ENCODE assay signal across 9 cellular contexts in genomic region chr9:37953204-37953774, GRCh38. TPM values are rescaled to one million over a fixed set of nuclear protein-coding genes. Genes with fewer than 3 reads are reported as not detected.
DNase-seq lines count a peak whose midpoint lies in the region; ATAC-seq, FAIRE-seq and TF ChIP-seq lines count a peak whose summit lies in the region.
"Had no signal": no experiment of that assay in that cellular context is flagged by ENCODE, and none has a peak within 500 bp of the region (broad histone marks: within the 10 kb centered on the region; RNA-seq: fewer than 3 reads in every experiment).

No MANE protein-coding gene starts in this region.

- CTCF ChIA-PET in endothelial cell of umbilical vein (lab: Charles Lee): no interaction called here

- no peaks in the 10 kb centered on the region for H3K9me1 ChIP-seq in endothelial cell of umbilical vein (replicated peaks; ENCODE audit: control insufficient read depth, extremely low read depth, insufficient read depth, low read length)

- H3K9me3 ChIP-seq in RWPE2 (ENCODE audit: severe bottlenecking): no peaks in the 10 kb centered on the region
- no peaks in the 10 kb centered on the region for H3K9me3 ChIP-seq in endothelial cell of umbilical vein (replicated peaks; ENCODE audit: control insufficient read depth, insufficient read depth, low read length)
- no peaks in the 10 kb centered on the region for H3K9me3 ChIP-seq in smooth muscle cell (replicated peaks; ENCODE audit: low read depth)

- peak overlapping the region; percentile 12 for H3K4me2 ChIP-seq in endothelial cell of umbilical vein (ENCODE audit: insufficient read depth, low read length)
- peak overlapping the region; percentile 46 for H3K4me2 ChIP-seq in smooth muscle cell

- ATAC-seq in GM19372 (IDR thresholded peaks at IDR 0.05; ENCODE audit: low read depth, unreplicated experiment) (peak; percentile 4), RWPE2 (ENCODE audit: low read depth) (no peak; the same call in 2 of the 3 replicates), GM18517 (IDR thresholded peaks at IDR 0.05; ENCODE audit: unreplicated experiment) (no peak)
- no peak for ATAC-seq in stimulated activated naive CD8-positive, alpha-beta T cell treated with anti-CD3 and anti-CD28 coated beads, Interleukin-15, amount 100 ng/mL, for 72 hours

- FAIRE-seq in endothelial cell of umbilical vein (lab: Jason Lieb, UNC): no peak
- FAIRE-seq: small intestine had no signal

- H3K4me3 ChIP-seq in RWPE2 (ENCODE audit: severe bottlenecking) (no peak overlapping the region), endothelial cell of umbilical vein (replicated peaks in 1 of 3; ENCODE audit: insufficient read depth in 1 of 3, low read depth in 1 of 3, low read length in 3 of 3) (no peak overlapping the region), smooth muscle cell (no peak overlapping the region)

- no peaks in the 10 kb centered on the region for H4K20me1 ChIP-seq in endothelial cell of umbilical vein (replicated peaks; ENCODE audit: control insufficient read depth, extremely low read depth, insufficient read depth, low read length)
- H4K20me1 ChIP-seq in smooth muscle cell (ENCODE audit: low read depth): no peaks in the 10 kb centered on the region

- H3K36me3 ChIP-seq in RWPE2 (ENCODE audit: low read depth) (peaks cover 53% of the 10 kb centered on the region), endothelial cell of umbilical vein (ENCODE audit: control insufficient read depth in 2 of 2, extremely low read depth in 1 of 2, insufficient read depth in 2 of 2, low read length in 2 of 2) (peaks cover 0 to 19% of the 10 kb centered on the region in 2 experiments), smooth muscle cell (ENCODE audit: low read depth) (no peaks in the 10 kb centered on the region)

- peak overlapping the region in 1 of 2 donors; percentile 48 for H3K4me3 Mint-ChIP-seq in stimulated activated naive CD8-positive, alpha-beta T cell treated with anti-CD3 and anti-CD28 coated beads, Interleukin-15, amount 100 ng/mL, for 72 hours

- POLR2A ChIA-PET in endothelial cell of umbilical vein (lab: Charles Lee): no interaction called here

- H3K27me3 Mint-ChIP-seq in stimulated activated naive CD8-positive, alpha-beta T cell treated with anti-CD3 and anti-CD28 coated beads, Interleukin-15, amount 100 ng/mL, for 72 hours: no peaks in the 10 kb centered on the region

- WGBS in smooth muscle cell (ENCODE audit: low lambda C conversion rate): 94% methylated on average over 5 of the region's 5 CpGs

- H3K9me3 Mint-ChIP-seq in stimulated activated naive CD8-positive, alpha-beta T cell treated with anti-CD3 and anti-CD28 coated beads, Interleukin-15, amount 100 ng/mL, for 72 hours: no peaks in the 10 kb centered on the region

- peak overlapping the region; percentile 19 for H3K9ac ChIP-seq in endothelial cell of umbilical vein (replicated peaks; ENCODE audit: extremely low read depth, insufficient read depth, low read length)
- peak overlapping the region; percentile 73 for H3K9ac ChIP-seq in smooth muscle cell (ENCODE audit: low read depth)

- H3K27me3 ChIP-seq in RWPE2 (ENCODE audit: insufficient read depth, poor library complexity, severe bottlenecking) (no peaks in the 10 kb centered on the region), endothelial cell of umbilical vein (ENCODE audit: control insufficient read depth in 2 of 2, insufficient read depth in 2 of 2, low read length in 2 of 2) (no peaks in the 10 kb centered on the region), smooth muscle cell (ENCODE audit: low read depth) (no peaks in the 10 kb centered on the region)

- no peak for TF ChIP-seq POLR2A in endothelial cell of umbilical vein (IDR thresholded peaks at IDR 0.05; ENCODE audit: low read depth, low read length)

- H3F3A ChIP-seq in smooth muscle cell (ENCODE audit: low read depth): peaks cover 12% of the 10 kb centered on the region

- dilution Hi-C loops in endothelial cell of umbilical vein (cut with MboI; ENCODE audit: extremely low pct_ligation_motif_present, low sequenced_read_pairs): no loop called here

- H2AFZ ChIP-seq in endothelial cell of umbilical vein (ENCODE audit: low read depth, low read length): no peak overlapping the region
- H2AFZ ChIP-seq in smooth muscle cell (ENCODE audit: low read depth): no peak overlapping the region

- no TSS peak for BruUV-seq in endothelial cell of umbilical vein (replicated peaks; lab: Mats Ljungman, UMichigan)

- no peak for TF ChIP-seq CTCF in RWPE2 (IDR thresholded peaks at IDR 0.05; ENCODE audit: poor library complexity, severe bottlenecking)
- no peak for TF ChIP-seq CTCF in endothelial cell of umbilical vein (IDR thresholded peaks at IDR 0.05; ENCODE audit: extremely low read depth in 1 of 2, insufficient read depth in 1 of 2, low read depth in 1 of 2, low read length in 2 of 2)
- TF ChIP-seq CTCF in smooth muscle cell (IDR thresholded peaks at IDR 0.05; ENCODE audit: borderline replicate concordance, insufficient read depth, poor library complexity, severe bottlenecking): no peak

- intact Hi-C loops in endothelial cell of umbilical vein (cut with micrococcal nuclease): loop anchor here (2.0 to 5.0 kb wide), 2 partner anchors 14 to 54 kb away; no protein-coding TSS in a partner anchor

- H3K27ac ChIP-seq in RWPE2 (ENCODE audit: poor library complexity, severe bottlenecking) (peak overlapping the region; percentile 96), endothelial cell of umbilical vein (ENCODE audit: insufficient read depth, low read depth, low read length) (peak overlapping the region; percentile 71), smooth muscle cell (ENCODE audit: low read depth) (peak overlapping the region; percentile 95)

- H3K27ac Mint-ChIP-seq in stimulated activated naive CD8-positive, alpha-beta T cell treated with anti-CD3 and anti-CD28 coated beads, Interleukin-15, amount 100 ng/mL, for 72 hours: no peak overlapping the region

- H3K4me1 ChIP-seq in RWPE2 (ENCODE audit: insufficient read depth, poor library complexity, severe bottlenecking): peaks cover 37% of the 10 kb centered on the region
- H3K4me1 ChIP-seq in endothelial cell of umbilical vein (ENCODE audit: control insufficient read depth, extremely low read depth, insufficient read depth, low read length): peaks cover 21% of the 10 kb centered on the region
- peaks cover 5% of the 10 kb centered on the region for H3K4me1 ChIP-seq in smooth muscle cell (ENCODE audit: low read depth)

- DNase-seq in RWPE2 (ENCODE audit: low spot score) (no peak), endothelial cell of umbilical vein (ENCODE audit: low read depth, low spot score) (no peak), smooth muscle cell (lab: John Stamatoyannopoulos, UW; ENCODE audit: unreplicated experiment) (no peak), COLO668 (lab: John Stamatoyannopoulos, UW; ENCODE audit: unreplicated experiment) (no peak)
- no peak for DNase-seq in stimulated activated naive CD8-positive, alpha-beta T cell treated with anti-CD3 and anti-CD28 coated beads, Interleukin-15, amount 100 ng/mL, for 72 hours
- DNase-seq: NCI-H748 treated with DMSO at 0.1 percent for 48 hours, small intestine had no signal

- H3K79me2 ChIP-seq in endothelial cell of umbilical vein (ENCODE audit: control insufficient read depth, insufficient read depth, low read length): no peaks in the 10 kb centered on the region
- H3K79me2 ChIP-seq in smooth muscle cell (ENCODE audit: low read depth): peaks cover 2% of the 10 kb centered on the region

- peaks cover 24% of the 10 kb centered on the region for H3K4me1 Mint-ChIP-seq in stimulated activated naive CD8-positive, alpha-beta T cell treated with anti-CD3 and anti-CD28 coated beads, Interleukin-15, amount 100 ng/mL, for 72 hours

TF ChIP-seq in endothelial cell of umbilical vein, 7 proteins besides CTCF, POLR2A, EP300 and RAD21:
- TF ChIP-seq GATA2 (IDR thresholded peaks at IDR 0.05; ENCODE audit: insufficient read depth, insufficient read length, low read depth, low read length) (no peak), POLR2AphosphoS5 (IDR thresholded peaks at IDR 0.05; ENCODE audit: insufficient read depth, low read depth, low read length) (no peak), EZH2 (IDR thresholded peaks at IDR 0.05; ENCODE audit: borderline replicate concordance, low read depth, low read length, severe bottlenecking) (no peak), JUN (IDR thresholded peaks at IDR 0.05; ENCODE audit: borderline replicate concordance, insufficient read depth, insufficient read length, low read depth) (no peak), MAX (IDR thresholded peaks at IDR 0.05; ENCODE audit: insufficient read depth, insufficient read length) (no peak), MYC (IDR thresholded peaks at IDR 0.05; ENCODE audit: low read depth, low read length) (no peak), FOS (IDR thresholded peaks at IDR 0.05; ENCODE audit: borderline replicate concordance, insufficient read depth, low read length) (no peak)

RNA-seq across cellular contexts. Expression of gene SLC25A51, which starts 49.4 kb away (rescaled TPM):
- 36.2 and 38.3 TPM in 2 replicates for total RNA-seq in endothelial cell of umbilical vein
- polyA plus RNA-seq in endothelial cell of umbilical vein: 14.8 and 15.4 TPM in 2 replicates
- polyA plus RNA-seq in endothelial cell of umbilical vein (2011; cell fraction: cytosol; rRNA removed): 17.0 and 17.2 TPM in 2 replicates
- polyA plus RNA-seq in endothelial cell of umbilical vein (2011; cell fraction: nucleus; rRNA removed): 13.2 and 17.7 TPM in 2 replicates
- 14.1 and 21.7 TPM in 2 replicates for polyA plus RNA-seq in endothelial cell of umbilical vein (2012)
- polyA minus RNA-seq in endothelial cell of umbilical vein: 62.4 and 62.5 TPM in 2 replicates
- polyA minus RNA-seq in endothelial cell of umbilical vein (2011; cell fraction: cytosol; rRNA and poly(A)+ RNA removed): 19.7 TPM
- 23.3 and 28.9 TPM in 2 replicates for polyA minus RNA-seq in endothelial cell of umbilical vein (2011; cell fraction: nucleus; rRNA and poly(A)+ RNA removed)
- total RNA-seq in smooth muscle cell: 32.0 and 42.9 TPM in 2 replicates
- 6.5 and 13.0 TPM in 2 replicates for polyA plus RNA-seq in smooth muscle cell
